Comparison of ENCODE assay signal across 18 cellular contexts in the genomic region with DNA sequence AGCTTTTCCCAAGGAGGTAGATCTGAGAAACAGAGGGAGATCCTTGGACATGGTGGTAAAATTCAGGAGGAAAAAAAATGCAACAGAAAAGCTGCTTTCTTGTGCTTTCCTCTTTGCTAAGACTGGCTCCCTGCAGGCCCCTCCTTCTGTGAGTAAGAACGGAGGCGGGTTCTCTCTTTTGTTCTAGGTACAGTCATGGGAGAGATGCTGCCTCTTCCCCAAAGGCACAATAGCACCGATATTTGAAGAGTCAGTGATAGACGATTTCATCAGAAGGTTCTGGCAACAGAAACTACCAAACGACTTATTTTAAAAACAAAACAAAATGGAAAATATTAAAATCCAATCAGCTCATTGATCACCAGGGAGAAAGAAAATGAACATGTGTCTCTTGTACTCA. TPM values are rescaled to one million over a fixed set of nuclear protein-coding genes. Genes with fewer than 3 reads are reported as not detected.
DNase-seq lines count a peak whose midpoint lies in the region; ATAC-seq and TF ChIP-seq lines count a peak whose summit lies in the region.
"Had no signal": no experiment of that assay in that cellular context is flagged by ENCODE, and none has a peak within 500 bp of the region (broad histone marks: within the 10 kb centered on the region; RNA-seq: fewer than 3 reads in every experiment).

No MANE protein-coding gene starts in this region.

- intact Hi-C loops in natural killer cell (cut with micrococcal nuclease): no loop called here
- intact Hi-C loops in vagina (cut with DNase I): no loop called here

- no peaks in the 10 kb centered on the region for H3K9me3 ChIP-seq in vagina
- H3K9me3 ChIP-seq: heart left ventricle, left ventricle myocardium inferior had no signal

- H2AFZ ChIP-seq in GM23338: no peak overlapping the region

- H3K27ac Mint-ChIP-seq in GM23338 (peak overlapping the region; percentile 28; the same call in 1 of the 2 replicates), progenitor cell of endocrine pancreas (peak overlapping the region; percentile 64), natural killer cell (no peak overlapping the region)
- H3K27ac Mint-ChIP-seq: activated CD8-positive, alpha-beta T cell treated with anti-CD3 and anti-CD28 coated beads, Interleukin-2, amount 10 ng/mL, durations not matched to agents 7 days and 5 days; CD8-positive, alpha-beta memory T cell; endodermal cell; natural killer cell treated with Interleukin-12 subunit alpha and Interleukin-12 subunit beta and Interleukin-15 and Interleukin-18, amount 100 ng/mL, for 72 hours had no signal

- H3K9me2 ChIP-seq in GM23338 (ENCODE audit: insufficient read depth): no peaks in the 10 kb centered on the region

- H4K20me1 ChIP-seq in GM23338 (replicated peaks; ENCODE audit: insufficient read depth): no peaks in the 10 kb centered on the region

- H3K27ac ChIP-seq in GM23338 (ENCODE audit: low read depth) (no peak overlapping the region), epithelial cell of prostate (peak overlapping the region; percentile 97), vagina (no peak overlapping the region)
- H3K27ac ChIP-seq: cardiac muscle cell, heart left ventricle, left ventricle myocardium inferior had no signal

- ATAC-seq in GM23338 (peak; percentile 80), natural killer cell (no peak), HG03521 (IDR thresholded peaks at IDR 0.05; ENCODE audit: unreplicated experiment) (no peak)
- ATAC-seq: activated CD8-positive, alpha-beta T cell treated with anti-CD3 and anti-CD28 coated beads, Interleukin-2, amount 10 ng/mL, durations not matched to agents 7 days and 5 days; heart left ventricle; natural killer cell treated with Interleukin-12 subunit alpha and Interleukin-12 subunit beta and Interleukin-15 and Interleukin-18, amount 100 ng/mL, for 72 hours; sciatic nerve had no signal

- H3K4me1 ChIP-seq in GM23338 (ENCODE audit: insufficient read depth) (peaks cover 20% of the 10 kb centered on the region), vagina (no peaks in the 10 kb centered on the region)

- no peak overlapping the region for H3K4me3 Mint-ChIP-seq in GM23338
- H3K4me3 Mint-ChIP-seq in progenitor cell of endocrine pancreas (ENCODE audit: low read depth): no peak overlapping the region
- H3K4me3 Mint-ChIP-seq in natural killer cell: no peak overlapping the region
- H3K4me3 Mint-ChIP-seq: activated CD8-positive, alpha-beta T cell treated with anti-CD3 and anti-CD28 coated beads, Interleukin-2, amount 10 ng/mL, durations not matched to agents 7 days and 5 days; CD8-positive, alpha-beta memory T cell; endodermal cell; natural killer cell treated with Interleukin-12 subunit alpha and Interleukin-12 subunit beta and Interleukin-15 and Interleukin-18, amount 100 ng/mL, for 72 hours had no signal

- H3K4me2 ChIP-seq in GM23338: no peak overlapping the region

- peaks cover 12% of the 10 kb centered on the region for H3K27me3 Mint-ChIP-seq in GM23338 (ENCODE audit: insufficient read depth, low read depth, poor library complexity)
- peaks cover 42% of the 10 kb centered on the region for H3K27me3 Mint-ChIP-seq in progenitor cell of endocrine pancreas
- H3K27me3 Mint-ChIP-seq in natural killer cell (ENCODE audit: low read depth in 2 of 2): no peaks in the 10 kb centered on the region
- H3K27me3 Mint-ChIP-seq: natural killer cell treated with Interleukin-12 subunit alpha and Interleukin-12 subunit beta and Interleukin-15 and Interleukin-18, amount 100 ng/mL, for 72 hours had no signal

- H3K36me3 ChIP-seq in GM23338 (ENCODE audit: insufficient read depth) (no peaks in the 10 kb centered on the region), vagina (no peaks in the 10 kb centered on the region)
- H3K36me3 ChIP-seq: cardiac muscle cell, heart left ventricle, left ventricle myocardium inferior had no signal

- H3K27me3 ChIP-seq in GM23338 (ENCODE audit: insufficient read depth) (no peaks in the 10 kb centered on the region), vagina (no peaks in the 10 kb centered on the region)
- H3K27me3 ChIP-seq: cardiac muscle cell, heart left ventricle had no signal

- TF ChIP-seq CTCF in GM23338 (conservative IDR thresholded peaks at IDR 0.05; ENCODE audit: low read depth in 2 of 2) (no peak), progenitor cell of endocrine pancreas (IDR thresholded peaks at IDR 0.05; ENCODE audit: unreplicated experiment) (no peak), natural killer cell (IDR thresholded peaks at IDR 0.05) (no peak), vagina (IDR thresholded peaks at IDR 0.05) (no peak)

- H3K9me3 Mint-ChIP-seq in GM23338 (no peaks in the 10 kb centered on the region), progenitor cell of endocrine pancreas (ENCODE audit: low read depth) (no peaks in the 10 kb centered on the region), natural killer cell (no peaks in the 10 kb centered on the region)
- H3K9me3 Mint-ChIP-seq: CD8-positive, alpha-beta memory T cell; endodermal cell; natural killer cell treated with Interleukin-12 subunit alpha and Interleukin-12 subunit beta and Interleukin-15 and Interleukin-18, amount 100 ng/mL, for 72 hours had no signal

- DNase-seq in GM23338 (ENCODE audit: low spot score): peak; percentile 58
- peak; percentile 65 for DNase-seq in RKO (ENCODE audit: low spot score)
- peak; percentile 70 for DNase-seq in epithelial cell of prostate (ENCODE audit: low read depth, low spot score)
- no peak for DNase-seq in progenitor cell of endocrine pancreas (ENCODE audit: low spot score, unreplicated experiment)
- no peak for DNase-seq in natural killer cell
- DNase-seq in vagina (ENCODE audit: extremely low spot score in 2 of 2): no peak
- DNase-seq: activated CD8-positive, alpha-beta T cell treated with anti-CD3 and anti-CD28 coated beads, Interleukin-2, amount 10 ng/mL, durations not matched to agents 7 days and 5 days; activated effector memory CD4-positive, alpha-beta T cell treated with Interleukin-2 at 50 U/mL for 16 hours; CD8-positive, alpha-beta memory T cell; endodermal cell; heart left ventricle; left ventricle myocardium inferior; NCI-H510A; stimulated activated naive CD4-positive, alpha-beta T cell treated with Interleukin-2 at 50 U/mL for 16 hours had no signal

- no peak for TF ChIP-seq POLR2A in vagina (IDR thresholded peaks at IDR 0.05)

- H3K4me3 ChIP-seq in GM23338 (no peak overlapping the region), vagina (no peak overlapping the region)
- H3K4me3 ChIP-seq: cardiac muscle cell, heart left ventricle, left ventricle myocardium inferior had no signal

- H3F3A ChIP-seq in GM23338 (replicated peaks; ENCODE audit: low read depth): peaks cover 4% of the 10 kb centered on the region; the same call in 1 of the 2 replicates

- H3K4me1 Mint-ChIP-seq in GM23338: peaks cover 25% of the 10 kb centered on the region
- peaks cover 10% of the 10 kb centered on the region for H3K4me1 Mint-ChIP-seq in progenitor cell of endocrine pancreas (ENCODE audit: low read depth)
- no peaks in the 10 kb centered on the region for H3K4me1 Mint-ChIP-seq in natural killer cell
- H3K4me1 Mint-ChIP-seq: CD8-positive, alpha-beta memory T cell had no signal

- no peaks in the 10 kb centered on the region for H3K79me2 ChIP-seq in GM23338 (replicated peaks; ENCODE audit: insufficient read depth)

- H3K36me3 Mint-ChIP-seq in GM23338 (ENCODE audit: low read depth): no peaks in the 10 kb centered on the region
- peaks cover 2% of the 10 kb centered on the region for H3K36me3 Mint-ChIP-seq in progenitor cell of endocrine pancreas (ENCODE audit: insufficient read depth)
- H3K36me3 Mint-ChIP-seq in natural killer cell: no peaks in the 10 kb centered on the region
- H3K36me3 Mint-ChIP-seq: CD8-positive, alpha-beta memory T cell; natural killer cell treated with Interleukin-12 subunit alpha and Interleukin-12 subunit beta and Interleukin-15 and Interleukin-18, amount 100 ng/mL, for 72 hours had no signal

TF ChIP-seq in GM23338, 12 proteins besides CTCF, POLR2A, EP300 and RAD21 (continues in another document):
- TF ChIP-seq, protein P1, sequence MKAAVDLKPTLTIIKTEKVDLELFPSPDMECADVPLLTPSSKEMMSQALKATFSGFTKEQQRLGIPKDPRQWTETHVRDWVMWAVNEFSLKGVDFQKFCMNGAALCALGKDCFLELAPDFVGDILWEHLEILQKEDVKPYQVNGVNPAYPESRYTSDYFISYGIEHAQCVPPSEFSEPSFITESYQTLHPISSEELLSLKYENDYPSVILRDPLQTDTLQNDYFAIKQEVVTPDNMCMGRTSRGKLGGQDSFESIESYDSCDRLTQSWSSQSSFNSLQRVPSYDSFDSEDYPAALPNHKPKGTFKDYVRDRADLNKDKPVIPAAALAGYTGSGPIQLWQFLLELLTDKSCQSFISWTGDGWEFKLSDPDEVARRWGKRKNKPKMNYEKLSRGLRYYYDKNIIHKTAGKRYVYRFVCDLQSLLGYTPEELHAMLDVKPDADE (IDR thresholded peaks at IDR 0.05): no peak
- TF ChIP-seq, protein P2, sequence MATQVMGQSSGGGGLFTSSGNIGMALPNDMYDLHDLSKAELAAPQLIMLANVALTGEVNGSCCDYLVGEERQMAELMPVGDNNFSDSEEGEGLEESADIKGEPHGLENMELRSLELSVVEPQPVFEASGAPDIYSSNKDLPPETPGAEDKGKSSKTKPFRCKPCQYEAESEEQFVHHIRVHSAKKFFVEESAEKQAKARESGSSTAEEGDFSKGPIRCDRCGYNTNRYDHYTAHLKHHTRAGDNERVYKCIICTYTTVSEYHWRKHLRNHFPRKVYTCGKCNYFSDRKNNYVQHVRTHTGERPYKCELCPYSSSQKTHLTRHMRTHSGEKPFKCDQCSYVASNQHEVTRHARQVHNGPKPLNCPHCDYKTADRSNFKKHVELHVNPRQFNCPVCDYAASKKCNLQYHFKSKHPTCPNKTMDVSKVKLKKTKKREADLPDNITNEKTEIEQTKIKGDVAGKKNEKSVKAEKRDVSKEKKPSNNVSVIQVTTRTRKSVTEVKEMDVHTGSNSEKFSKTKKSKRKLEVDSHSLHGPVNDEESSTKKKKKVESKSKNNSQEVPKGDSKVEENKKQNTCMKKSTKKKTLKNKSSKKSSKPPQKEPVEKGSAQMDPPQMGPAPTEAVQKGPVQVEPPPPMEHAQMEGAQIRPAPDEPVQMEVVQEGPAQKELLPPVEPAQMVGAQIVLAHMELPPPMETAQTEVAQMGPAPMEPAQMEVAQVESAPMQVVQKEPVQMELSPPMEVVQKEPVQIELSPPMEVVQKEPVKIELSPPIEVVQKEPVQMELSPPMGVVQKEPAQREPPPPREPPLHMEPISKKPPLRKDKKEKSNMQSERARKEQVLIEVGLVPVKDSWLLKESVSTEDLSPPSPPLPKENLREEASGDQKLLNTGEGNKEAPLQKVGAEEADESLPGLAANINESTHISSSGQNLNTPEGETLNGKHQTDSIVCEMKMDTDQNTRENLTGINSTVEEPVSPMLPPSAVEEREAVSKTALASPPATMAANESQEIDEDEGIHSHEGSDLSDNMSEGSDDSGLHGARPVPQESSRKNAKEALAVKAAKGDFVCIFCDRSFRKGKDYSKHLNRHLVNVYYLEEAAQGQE (IDR thresholded peaks at IDR 0.05; ENCODE audit: unreplicated experiment): no peak
- no peak for TF ChIP-seq EZH2 (IDR thresholded peaks at IDR 0.05; ENCODE audit: low read depth, unreplicated experiment)

RNA-seq across cellular contexts. Expression of a gene that starts 32.6 kb away (rescaled TPM):
- 11.5 and 12.5 TPM in 2 replicates for total RNA-seq in GM23338 (2014; rRNA removed; shearing (Covaris generic))
- polyA plus RNA-seq in GM23338 (2016; fragmentation: Nextera tagmentation; extraction: Ambion mirVana): 4.4 and 6.6 TPM in 2 replicates
- total RNA-seq in progenitor cell of endocrine pancreas (27.6 and 34.5 TPM in 2 replicates), natural killer cell (100 to 1,000 TPM in 1 of 3 donors, 10 to 100 TPM in 2; 54.2 to 106 (median 84.9) TPM), vagina (36.8 TPM)

Comparison
In these comparisons a context has a peak if more than half of its experiments do, and no peak if none do; other contexts are left out.
1. DNase-seq: peak in GM23338 (single experiment), RKO (single experiment) and epithelial cell of prostate (single experiment); none in progenitor cell of endocrine pancreas (single experiment), natural killer cell (single experiment) and vagina (0 of 2).
2. H3K27ac Mint-ChIP-seq: peak in GM23338 (single experiment) and progenitor cell of endocrine pancreas (single experiment); none in natural killer cell (0 of 2).